Comparison of ENCODE assay signal across 12 cellular contexts in the genomic region with DNA sequence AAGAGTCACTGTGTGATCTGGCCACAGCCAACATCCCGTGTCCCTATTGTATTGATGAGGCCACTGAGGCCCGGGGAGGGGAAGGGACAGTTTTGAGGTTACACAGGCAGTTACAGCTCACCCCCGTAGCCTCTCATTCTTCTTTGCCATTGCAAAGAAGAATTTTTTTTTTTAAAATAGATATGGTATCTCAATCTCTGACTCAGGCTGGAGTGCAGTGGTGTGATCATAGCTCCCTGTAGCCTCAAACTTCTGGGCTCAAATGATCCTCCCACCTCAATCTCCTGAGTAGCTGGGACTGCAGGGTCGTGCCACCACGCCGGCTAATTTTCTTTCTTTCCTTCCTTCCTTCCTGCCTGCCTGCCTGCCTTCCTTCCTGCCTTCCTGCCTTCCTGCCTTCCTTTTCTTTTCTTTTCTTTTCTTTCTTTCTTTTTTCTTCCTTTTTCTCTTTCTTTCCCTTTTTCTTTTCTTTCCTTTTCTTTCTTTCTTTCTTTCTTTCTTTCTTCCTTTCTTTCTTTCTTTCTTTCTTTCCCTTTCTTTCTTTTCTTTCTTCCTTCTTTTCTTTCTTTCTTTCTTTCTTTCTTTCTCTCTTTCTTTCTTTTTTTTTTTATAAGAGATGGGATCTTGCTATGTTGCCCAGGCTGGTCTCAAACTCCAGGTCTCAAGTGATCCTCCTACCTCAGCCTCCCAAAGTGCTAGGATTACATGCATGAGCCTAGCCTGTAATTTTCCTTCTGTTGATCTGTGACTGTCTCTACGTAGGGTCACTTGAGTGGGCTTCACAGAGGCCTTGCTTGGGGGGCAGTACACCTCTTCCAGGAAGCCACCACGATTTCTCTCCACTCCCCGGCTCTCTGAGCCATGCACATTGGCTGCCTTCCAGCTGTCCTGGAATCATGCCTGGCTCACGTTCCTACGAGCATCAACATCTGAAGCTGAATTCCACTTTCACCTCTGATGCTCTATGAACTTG. TPM values are rescaled to one million over a fixed set of nuclear protein-coding genes. Genes with fewer than 3 reads are reported as not detected.
DNase-seq lines count a peak whose midpoint lies in the region; ATAC-seq, FAIRE-seq and TF ChIP-seq lines count a peak whose summit lies in the region.
"Had no signal": no experiment of that assay in that cellular context is flagged by ENCODE, and none has a peak within 500 bp of the region (broad histone marks: within the 10 kb centered on the region; RNA-seq: fewer than 3 reads in every experiment).

No MANE protein-coding gene starts in this region.

- TF ChIP-seq CTCF in right atrium auricular region (IDR thresholded peaks at IDR 0.05) (no peak), astrocyte (IDR thresholded peaks at IDR 0.05; ENCODE audit: insufficient read depth, low read depth, low read length) (no peak)

- H3K9me3 Mint-ChIP-seq in astrocyte (ENCODE audit: unreplicated experiment): no peaks in the 10 kb centered on the region
- H3K9me3 Mint-ChIP-seq: immature natural killer cell had no signal

- H3K27ac ChIP-seq in right atrium auricular region: peak overlapping the region in 1 of 2 donors; percentile 69
- peak overlapping the region; percentile 37 for H3K27ac ChIP-seq in astrocyte (ENCODE audit: low read depth, low read length)

- DNase-seq in left cardiac atrium: peak; percentile 57
- DNase-seq in right atrium auricular region (ENCODE audit: low spot score): no peak
- peak; percentile 65 for DNase-seq in astrocyte (ENCODE audit: low read depth)
- DNase-seq in hepatic stellate cell (ENCODE audit: low spot score): peak; percentile 66
- DNase-seq in NCI-H2227 (lab: John Stamatoyannopoulos, UW; ENCODE audit: unreplicated experiment): no peak
- DNase-seq: activated T-cell treated with anti-CD3 and anti-CD28 coated beads, Interleukin-2, amount 50 U/mL, for 48 hours; immature natural killer cell had no signal

- peaks cover 2% of the 10 kb centered on the region for H3K36me3 Mint-ChIP-seq in astrocyte (ENCODE audit: low read depth, unreplicated experiment)
- H3K36me3 Mint-ChIP-seq: immature natural killer cell had no signal

- H2AFZ ChIP-seq in astrocyte (ENCODE audit: low read depth, low read length): no peak overlapping the region

- ATAC-seq in left cardiac atrium: no peak
- no peak for ATAC-seq in HG03460 (IDR thresholded peaks at IDR 0.05; ENCODE audit: unreplicated experiment)
- ATAC-seq in GM18870 (IDR thresholded peaks at IDR 0.05; ENCODE audit: unreplicated experiment): no peak
- ATAC-seq in GM18909 (IDR thresholded peaks at IDR 0.05; ENCODE audit: poor library complexity, unreplicated experiment): no peak

- peaks cover 35% of the 10 kb centered on the region for H3K4me1 Mint-ChIP-seq in astrocyte (ENCODE audit: low read depth, unreplicated experiment)
- H3K4me1 Mint-ChIP-seq: B cell, immature natural killer cell had no signal

- H3K9me3 ChIP-seq in right atrium auricular region (peaks cover 0 to 20% of the 10 kb centered on the region in 2 donors), astrocyte (ENCODE audit: insufficient read depth, low read depth, low read length) (no peaks in the 10 kb centered on the region)

- no peak overlapping the region for H3K4me3 ChIP-seq in right atrium auricular region
- H3K4me3 ChIP-seq in astrocyte (ENCODE audit: insufficient read depth, low read depth, low read length): no peak overlapping the region

- peaks cover 0 to 47% of the 10 kb centered on the region in 2 donors for H3K4me1 ChIP-seq in right atrium auricular region
- H3K4me1 ChIP-seq in astrocyte (ENCODE audit: insufficient read depth, low read length): peaks cover 50% of the 10 kb centered on the region

- FAIRE-seq in astrocyte (lab: Jason Lieb, UNC): no peak

- peak overlapping the region; percentile 79 for H3K9ac ChIP-seq in astrocyte (ENCODE audit: low read length)

- H3K79me2 ChIP-seq in astrocyte (ENCODE audit: insufficient read depth, low read length): no peaks in the 10 kb centered on the region

- no peaks in the 10 kb centered on the region for H3K36me3 ChIP-seq in right atrium auricular region
- H3K36me3 ChIP-seq in astrocyte (ENCODE audit: insufficient read depth, low read length): no peaks in the 10 kb centered on the region

- H3K27ac Mint-ChIP-seq in astrocyte (ENCODE audit: unreplicated experiment): peak overlapping the region; percentile 66
- H3K27ac Mint-ChIP-seq: B cell, immature natural killer cell had no signal

- intact Hi-C loops in left cardiac atrium (cut with DNase I): loop anchor here in 1 of 2 donors (10.0 kb wide), 1 partner anchor 133 kb away; the partner anchor contains the start of gene ELN

- no peaks in the 10 kb centered on the region for H3K27me3 ChIP-seq in right atrium auricular region
- H3K27me3 ChIP-seq in astrocyte (ENCODE audit: insufficient read depth, low read length): no peaks in the 10 kb centered on the region

- no peaks in the 10 kb centered on the region for H4K20me1 ChIP-seq in astrocyte (ENCODE audit: insufficient read depth, low read length)

- H3K4me3 Mint-ChIP-seq in astrocyte (ENCODE audit: unreplicated experiment): no peak overlapping the region
- H3K4me3 Mint-ChIP-seq: B cell, immature natural killer cell had no signal

- H3K27me3 Mint-ChIP-seq in astrocyte (ENCODE audit: low read depth, unreplicated experiment): peaks cover 5% of the 10 kb centered on the region

- peak overlapping the region; percentile 77 for H3K4me2 ChIP-seq in astrocyte (ENCODE audit: low read length)

RNA-seq across cellular contexts. Expression of gene TMEM270, which starts 31.3 kb away (rescaled TPM):
- total RNA-seq in left cardiac atrium: not detected
- total RNA-seq in right atrium auricular region: not detected
- total RNA-seq in astrocyte: not detected in 2 replicates
- total RNA-seq: B cell, ureter had no signal

RNA-seq across cellular contexts. Expression of gene METTL27, which starts 50.0 kb away (rescaled TPM):
- under 1 TPM; 0.32 to 0.92 TPM for total RNA-seq in left cardiac atrium
- total RNA-seq in right atrium auricular region: under 1 TPM in 1 of 2 donors, not detected in 1; 0.39 TPM
- 2.1 and 2.5 TPM in 2 replicates for total RNA-seq in astrocyte

Comparison
In these comparisons a context has a peak if more than half of its experiments do, and no peak if none do; other contexts are left out.
1. DNase-seq: peak in left cardiac atrium (single experiment), astrocyte (single experiment) and hepatic stellate cell (single experiment); none in right atrium auricular region (single experiment) and NCI-H2227 (single experiment).